In genomic region chr15:89555768-89556167, GRCh38 we compare ENCODE assay signal across 35 cellular contexts. TPM values are rescaled to one million over a fixed set of nuclear protein-coding genes. Genes with fewer than 3 reads are reported as not detected.
"Had no signal": no experiment of that assay in that cellular context is flagged by ENCODE, and none has a peak within 500 bp of the region (broad histone marks: within the 10 kb centered on the region; RNA-seq: fewer than 3 reads in every experiment).

No MANE protein-coding gene starts in this region.

- H3K27ac Mint-ChIP-seq: activated B cell treated with CpG ODN at 0.5 μM for 24 hours; activated CD4-positive, alpha-beta memory T cell treated with anti-CD3 and anti-CD28 coated beads, Interleukin-2, amount 10 ng/mL, durations not matched to agents 7 days and 5 days; activated CD4-positive, alpha-beta T cell treated with anti-CD3 and anti-CD28 coated beads for 36 hours; activated CD4-positive, alpha-beta T cell treated with anti-CD3 and anti-CD28 coated beads, Interleukin-2, amount 10 ng/mL, durations not matched to agents 7 days and 5 days; activated CD8-positive, alpha-beta memory T cell treated with anti-CD3 and anti-CD28 coated beads, Interleukin-2, amount 10 ng/mL, durations not matched to agents 7 days and 5 days; activated CD8-positive, alpha-beta T cell treated with anti-CD3 and anti-CD28 coated beads, Interleukin-2, amount 10 ng/mL, durations not matched to agents 7 days and 5 days; activated naive CD4-positive, alpha-beta T cell treated with anti-CD3 and anti-CD28 coated beads, Interleukin-2, amount 10 ng/mL, durations not matched to agents 7 days and 5 days; activated naive CD4-positive, alpha-beta T cell treated with anti-CD3 and anti-CD28 coated beads, Interleukin-2, amount 50 U/mL, for 24 hours; activated naive CD8-positive, alpha-beta T cell; activated naive CD8-positive, alpha-beta T cell treated with anti-CD3 and anti-CD28 coated beads, Interleukin-2, amount 10 ng/mL, durations not matched to agents 7 days and 5 days; activated naive CD8-positive, alpha-beta T cell treated with anti-CD3 and anti-CD28 coated beads, Interleukin-2, amount 50 U/mL, for 24 hours; activated T-cell treated with anti-CD3 and anti-CD28 coated beads, Interleukin-2, amount 50 U/mL, for 24 hours; activated T-helper 2 cell treated with anti-CD3 and anti-CD28 coated beads, Interferon-gamma antibody, Interleukin-2, Interleukin-4, amounts not matched to agents 10 μg/mL and 5 μg/mL and 100 μg/mL, durations not matched to agents 14 hours and 24 hours and 36 hours; T-helper 1 cell treated with Interleukin-12 subunit alpha and Interleukin-12 subunit beta and Interleukin-4 antibody, amounts not matched to agents 30 μg/mL and 1 μg/mL, for 36 hours; T-helper 2 cell treated with Interferon-gamma antibody and Interleukin-4, amounts not matched to agents 5 μg/mL and 100 μg/mL, for 36 hours had no signal

- H3K27me3 ChIP-seq: ascending aorta, cardiac muscle cell had no signal

- H3K4me1 Mint-ChIP-seq: activated B cell treated with CpG ODN at 0.5 μM for 24 hours; activated CD4-positive, alpha-beta memory T cell treated with anti-CD3 and anti-CD28 coated beads, Interleukin-2, amount 10 ng/mL, durations not matched to agents 7 days and 5 days; activated CD4-positive, alpha-beta T cell treated with anti-CD3 and anti-CD28 coated beads, Interleukin-2, amount 10 ng/mL, durations not matched to agents 7 days and 5 days; activated naive CD4-positive, alpha-beta T cell treated with anti-CD3 and anti-CD28 coated beads, Interleukin-2, amount 10 ng/mL, durations not matched to agents 7 days and 5 days; activated naive CD4-positive, alpha-beta T cell treated with anti-CD3 and anti-CD28 coated beads, Interleukin-2, amount 50 U/mL, for 24 hours; activated naive CD8-positive, alpha-beta T cell treated with anti-CD3 and anti-CD28 coated beads, Interleukin-2, amount 10 ng/mL, durations not matched to agents 7 days and 5 days; activated naive CD8-positive, alpha-beta T cell treated with anti-CD3 and anti-CD28 coated beads, Interleukin-2, amount 50 U/mL, for 24 hours; central memory CD8-positive, alpha-beta T cell had no signal

- H3K9me3 Mint-ChIP-seq: activated B cell treated with CpG ODN at 0.5 μM for 24 hours; activated CD4-positive, alpha-beta memory T cell treated with anti-CD3 and anti-CD28 coated beads, Interleukin-2, amount 10 ng/mL, durations not matched to agents 7 days and 5 days; activated CD4-positive, alpha-beta T cell treated with anti-CD3 and anti-CD28 coated beads, Interleukin-2, amount 10 ng/mL, durations not matched to agents 7 days and 5 days; activated naive CD4-positive, alpha-beta T cell treated with anti-CD3 and anti-CD28 coated beads, Interleukin-2, amount 10 ng/mL, durations not matched to agents 7 days and 5 days; activated naive CD4-positive, alpha-beta T cell treated with anti-CD3 and anti-CD28 coated beads, Interleukin-2, amount 50 U/mL, for 24 hours; activated naive CD8-positive, alpha-beta T cell treated with anti-CD3 and anti-CD28 coated beads, Interleukin-2, amount 10 ng/mL, durations not matched to agents 7 days and 5 days; activated naive CD8-positive, alpha-beta T cell treated with anti-CD3 and anti-CD28 coated beads, Interleukin-2, amount 50 U/mL, for 24 hours; activated T-cell treated with anti-CD3 and anti-CD28 coated beads, Interleukin-2, amount 50 U/mL, for 24 hours; activated T-helper 2 cell treated with anti-CD3 and anti-CD28 coated beads, Interferon-gamma antibody, Interleukin-2, Interleukin-4, amounts not matched to agents 10 μg/mL and 5 μg/mL and 100 μg/mL, durations not matched to agents 14 hours and 24 hours and 36 hours; brain; central memory CD8-positive, alpha-beta T cell; T-helper 1 cell treated with Interleukin-12 subunit alpha and Interleukin-12 subunit beta and Interleukin-4 antibody, amounts not matched to agents 30 μg/mL and 1 μg/mL, for 36 hours; T-helper 2 cell treated with Interferon-gamma antibody and Interleukin-4, amounts not matched to agents 5 μg/mL and 100 μg/mL, for 36 hours had no signal

- H3K4me1 ChIP-seq: ascending aorta had no signal

- ATAC-seq: activated CD4-positive, alpha-beta T cell treated with anti-CD3 and anti-CD28 coated beads for 36 hours; activated CD8-positive, alpha-beta memory T cell treated with anti-CD3 and anti-CD28 coated beads, Interleukin-2, amount 10 ng/mL, durations not matched to agents 7 days and 5 days; activated CD8-positive, alpha-beta T cell treated with anti-CD3 and anti-CD28 coated beads, Interleukin-2, amount 10 ng/mL, durations not matched to agents 7 days and 5 days; activated naive CD8-positive, alpha-beta T cell treated with anti-CD3 and anti-CD28 coated beads, Interleukin-2, amount 50 U/mL, for 24 hours had no signal

- H3K4me3 ChIP-seq: ascending aorta, cardiac muscle cell had no signal

- H3K9me3 ChIP-seq: ascending aorta had no signal

- H3K4me3 Mint-ChIP-seq: activated B cell treated with CpG ODN at 0.5 μM for 24 hours; activated CD4-positive, alpha-beta memory T cell treated with anti-CD3 and anti-CD28 coated beads, Interleukin-2, amount 10 ng/mL, durations not matched to agents 7 days and 5 days; activated CD4-positive, alpha-beta T cell treated with anti-CD3 and anti-CD28 coated beads for 36 hours; activated CD4-positive, alpha-beta T cell treated with anti-CD3 and anti-CD28 coated beads, Interleukin-2, amount 10 ng/mL, durations not matched to agents 7 days and 5 days; activated CD8-positive, alpha-beta memory T cell treated with anti-CD3 and anti-CD28 coated beads, Interleukin-2, amount 10 ng/mL, durations not matched to agents 7 days and 5 days; activated CD8-positive, alpha-beta T cell treated with anti-CD3 and anti-CD28 coated beads, Interleukin-2, amount 10 ng/mL, durations not matched to agents 7 days and 5 days; activated naive CD4-positive, alpha-beta T cell treated with anti-CD3 and anti-CD28 coated beads, Interleukin-2, amount 10 ng/mL, durations not matched to agents 7 days and 5 days; activated naive CD4-positive, alpha-beta T cell treated with anti-CD3 and anti-CD28 coated beads, Interleukin-2, amount 50 U/mL, for 24 hours; activated naive CD8-positive, alpha-beta T cell; activated naive CD8-positive, alpha-beta T cell treated with anti-CD3 and anti-CD28 coated beads, Interleukin-2, amount 10 ng/mL, durations not matched to agents 7 days and 5 days; activated naive CD8-positive, alpha-beta T cell treated with anti-CD3 and anti-CD28 coated beads, Interleukin-2, amount 50 U/mL, for 24 hours; activated T-cell treated with anti-CD3 and anti-CD28 coated beads, Interleukin-2, amount 50 U/mL, for 24 hours; central memory CD8-positive, alpha-beta T cell; T-helper 1 cell treated with Interleukin-12 subunit alpha and Interleukin-12 subunit beta and Interleukin-4 antibody, amounts not matched to agents 30 μg/mL and 1 μg/mL, for 36 hours; T-helper 2 cell treated with Interferon-gamma antibody and Interleukin-4, amounts not matched to agents 5 μg/mL and 100 μg/mL, for 36 hours had no signal

- H3K27ac ChIP-seq: ascending aorta, cardiac muscle cell, VCaP had no signal

- DNase-seq: activated B cell treated with CpG ODN at 0.5 μM for 24 hours; activated CD4-positive, alpha-beta memory T cell treated with anti-CD3 and anti-CD28 coated beads, Interleukin-2, amount 10 ng/mL, durations not matched to agents 7 days and 5 days; activated CD4-positive, alpha-beta T cell treated with anti-CD3 and anti-CD28 coated beads for 1 hour; activated CD4-positive, alpha-beta T cell treated with anti-CD3 and anti-CD28 coated beads for 36 hours; activated CD4-positive, alpha-beta T cell treated with anti-CD3 and anti-CD28 coated beads for 48 hours; activated CD4-positive, alpha-beta T cell treated with anti-CD3 and anti-CD28 coated beads, Interleukin-2, amount 10 ng/mL, durations not matched to agents 7 days and 5 days; activated CD4-positive, alpha-beta T cell treated with anti-CD3 and anti-CD28 coated beads, Interleukin-2, amount 50 U/mL, for 48 hours; activated CD8-positive, alpha-beta memory T cell treated with anti-CD3 and anti-CD28 coated beads for 24 hours; activated CD8-positive, alpha-beta memory T cell treated with anti-CD3 and anti-CD28 coated beads, Interleukin-2, amount 10 ng/mL, durations not matched to agents 7 days and 5 days; activated CD8-positive, alpha-beta memory T cell treated with anti-CD3 and anti-CD28 coated beads, Interleukin-2, amount 50 U/mL, for 48 hours; activated CD8-positive, alpha-beta T cell treated with anti-CD3 and anti-CD28 coated beads, Interleukin-2, amount 10 ng/mL, durations not matched to agents 7 days and 5 days; activated effector memory CD4-positive, alpha-beta T cell treated with Interleukin-2 at 50 U/mL for 16 hours; activated gamma-delta T cell; activated naive CD4-positive, alpha-beta T cell treated with anti-CD3 and anti-CD28 coated beads, Interleukin-2, amount 10 ng/mL, durations not matched to agents 7 days and 5 days; activated naive CD4-positive, alpha-beta T cell treated with Interleukin-2 at 50 U/mL for 16 hours; activated naive CD8-positive, alpha-beta T cell treated with anti-CD3 and anti-CD28 coated beads, Interleukin-2, amount 10 ng/mL, durations not matched to agents 7 days and 5 days; activated naive CD8-positive, alpha-beta T cell treated with anti-CD3 and anti-CD28 coated beads, Interleukin-2, amount 50 U/mL, for 24 hours; activated T-cell treated with anti-CD3 and anti-CD28 coated beads, Interleukin-2, amount 50 U/mL, for 24 hours; activated T-cell treated with anti-CD3 and anti-CD28 coated beads, Interleukin-2, amount 50 U/mL, for 48 hours; cerebellar nuclear complex; T-helper 2 cell; T-helper 9 cell had no signal

- H3K36me3 ChIP-seq: ascending aorta, cardiac muscle cell had no signal

- H3K36me3 Mint-ChIP-seq: activated CD8-positive, alpha-beta memory T cell treated with anti-CD3 and anti-CD28 coated beads, Interleukin-2, amount 10 ng/mL, durations not matched to agents 7 days and 5 days; activated naive CD4-positive, alpha-beta T cell treated with anti-CD3 and anti-CD28 coated beads, Interleukin-2, amount 10 ng/mL, durations not matched to agents 7 days and 5 days; activated naive CD4-positive, alpha-beta T cell treated with anti-CD3 and anti-CD28 coated beads, Interleukin-2, amount 50 U/mL, for 24 hours; activated naive CD8-positive, alpha-beta T cell; activated naive CD8-positive, alpha-beta T cell treated with anti-CD3 and anti-CD28 coated beads, Interleukin-2, amount 10 ng/mL, durations not matched to agents 7 days and 5 days; brain had no signal

- FAIRE-seq: bronchial epithelial cell, TTC549 had no signal

RNA-seq across cellular contexts. Expression of gene TICRR, which starts 19.5 kb away (rescaled TPM):
- total RNA-seq: ascending aorta had no signal

RNA-seq across cellular contexts. Expression of gene RHCG, which starts 59.4 kb away (rescaled TPM):
- total RNA-seq: activated B cell treated with CpG ODN at 0.5 μM for 24 hours; activated CD4-positive, alpha-beta memory T cell treated with anti-CD3 and anti-CD28 coated beads, Interleukin-2, amount 10 ng/mL, durations not matched to agents 7 days and 5 days; activated CD4-positive, alpha-beta T cell treated with anti-CD3 and anti-CD28 coated beads for 36 hours; activated CD4-positive, alpha-beta T cell treated with anti-CD3 and anti-CD28 coated beads, Interleukin-2, amount 10 ng/mL, durations not matched to agents 7 days and 5 days; activated CD8-positive, alpha-beta memory T cell treated with anti-CD3 and anti-CD28 coated beads, Interleukin-2, amount 10 ng/mL, durations not matched to agents 7 days and 5 days; activated CD8-positive, alpha-beta T cell treated with anti-CD3 and anti-CD28 coated beads, Interleukin-2, amount 10 ng/mL, durations not matched to agents 7 days and 5 days; activated naive CD8-positive, alpha-beta T cell treated with anti-CD3 and anti-CD28 coated beads, Interleukin-2, amount 10 ng/mL, durations not matched to agents 7 days and 5 days; activated T-helper 2 cell treated with anti-CD3 and anti-CD28 coated beads, Interferon-gamma antibody, Interleukin-2, Interleukin-4, amounts not matched to agents 10 μg/mL and 5 μg/mL and 100 μg/mL, durations not matched to agents 14 hours and 24 hours and 36 hours; cardiac muscle cell; chondrocyte had no signal
